Comparison of ENCODE assay signal across 24 cellular contexts in the genomic region with DNA sequence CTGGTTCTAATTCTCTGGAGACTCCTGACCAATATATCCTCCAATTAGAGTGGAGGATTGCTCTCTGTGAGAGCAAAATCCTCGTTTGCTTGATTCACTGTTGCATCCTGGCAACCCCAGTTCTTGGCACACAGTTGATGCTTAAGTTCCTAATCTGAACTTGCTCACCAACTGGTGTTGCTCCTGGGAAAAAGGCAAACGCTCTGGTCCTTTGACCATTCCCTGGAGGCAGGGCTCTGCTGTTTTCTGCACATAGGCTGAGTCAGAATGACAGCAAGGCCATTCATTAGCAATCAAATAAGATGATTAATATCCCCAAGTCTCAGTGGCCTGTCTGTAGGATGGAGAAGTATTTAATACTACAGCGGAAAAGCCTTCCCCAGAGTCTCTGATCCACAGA.
A peak's percentile ranks its signal among the peaks of the same experiment; 100 is the strongest.
DNase-seq lines count a peak whose midpoint lies in the region; ATAC-seq and TF ChIP-seq lines count a peak whose summit lies in the region.
"Had no signal": no experiment of that assay in that cellular context is flagged by ENCODE, and none has a peak within 500 bp of the region (broad histone marks: within the 10 kb centered on the region; RNA-seq: fewer than 3 reads in every experiment).

No MANE protein-coding gene starts in this region.

- H3K36me3 ChIP-seq in BE2C, result no peaks in the 10 kb centered on the region
- H3K36me3 ChIP-seq: SJCRH30 had no signal

- DNase-seq in BE2C, result peak; percentile 30
- peak; percentile 32 for DNase-seq in NCI-H69 (lab: John Stamatoyannopoulos, UW)
- peak; percentile 26 for DNase-seq in epithelial cell of esophagus (ENCODE audit: low read depth)
- no peak for DNase-seq in osteocyte (ENCODE audit: extremely low spot score, unreplicated experiment)
- no peak for DNase-seq in A172 (ENCODE audit: low spot score)
- no peak for DNase-seq in activated CD4-positive, CD25-positive, alpha-beta regulatory T cell (lab: John Stamatoyannopoulos, UW)
- DNase-seq: activated CD4-positive, alpha-beta T cell treated with anti-CD3 and anti-CD28 coated beads for 1 hour; activated CD8-positive, alpha-beta T cell treated with anti-CD3 and anti-CD28 coated beads for 36 hours; CD4-positive, alpha-beta T cell; H9; IMR-90; kidney glomerular epithelial cell; NCI-H1105; NCI-H1930; NCI-H774; right cardiac atrium; SJCRH30; stimulated activated CD4-positive, alpha-beta T cell treated with anti-CD3 and anti-CD28 coated beads, Interleukin-2, amount 100 ng/mL, for 48 hours had no signal

- no peaks in the 10 kb centered on the region for H3K27me3 Mint-ChIP-seq in osteocyte (ENCODE audit: unreplicated experiment)

- no peak for TF ChIP-seq CTCF in BE2C (IDR thresholded peaks at IDR 0.05; ENCODE audit: low read depth, low read length)
- no peak for TF ChIP-seq CTCF in epithelial cell of esophagus (IDR thresholded peaks at IDR 0.05; ENCODE audit: insufficient read depth, low read depth, low read length, missing control alignments)
- TF ChIP-seq CTCF in osteocyte (IDR thresholded peaks at IDR 0.05), result no peak

- H3K36me3 Mint-ChIP-seq in osteocyte (ENCODE audit: unreplicated experiment), result peaks cover 4% of the 10 kb centered on the region
- H3K36me3 Mint-ChIP-seq: activated naive CD8-positive, alpha-beta T cell had no signal

- no peaks in the 10 kb centered on the region for H3K9me3 Mint-ChIP-seq in osteocyte (ENCODE audit: unreplicated experiment)
- H3K9me3 Mint-ChIP-seq: activated CD8-positive, alpha-beta T cell treated with anti-CD3 and anti-CD28 coated beads for 36 hours; CD4-positive, alpha-beta T cell; central memory CD8-positive, alpha-beta T cell; H9; nephron had no signal

- H3K27me3 ChIP-seq in BE2C, result no peaks in the 10 kb centered on the region
- H3K27me3 ChIP-seq: heart left ventricle, SJCRH30 had no signal

- H3K4me1 Mint-ChIP-seq in osteocyte (ENCODE audit: unreplicated experiment), result peaks cover 45% of the 10 kb centered on the region
- H3K4me1 Mint-ChIP-seq: central memory CD8-positive, alpha-beta T cell had no signal

- no peak for ATAC-seq in GM21619 (IDR thresholded peaks at IDR 0.05; ENCODE audit: unreplicated experiment)
- no peak for ATAC-seq in HG02610 (IDR thresholded peaks at IDR 0.05; ENCODE audit: unreplicated experiment)
- ATAC-seq: activated CD8-positive, alpha-beta T cell treated with anti-CD3 and anti-CD28 coated beads for 36 hours; right cardiac atrium had no signal

- H3K9me3 ChIP-seq in BE2C, result no peaks in the 10 kb centered on the region
- H3K9me3 ChIP-seq: heart left ventricle, SJCRH30 had no signal

- no peak overlapping the region for H3K4me3 Mint-ChIP-seq in osteocyte (ENCODE audit: unreplicated experiment)
- H3K4me3 Mint-ChIP-seq: activated CD8-positive, alpha-beta T cell treated with anti-CD3 and anti-CD28 coated beads for 36 hours; activated naive CD8-positive, alpha-beta T cell; CD4-positive, alpha-beta T cell; central memory CD8-positive, alpha-beta T cell; H9; nephron had no signal

- peaks cover 4% of the 10 kb centered on the region for H3K4me1 ChIP-seq in BE2C
- H3K4me1 ChIP-seq: SJCRH30 had no signal

- H3K4me3 ChIP-seq in BE2C (ENCODE audit: low read depth, low read length) (no peak overlapping the region), epithelial cell of esophagus (ENCODE audit: low read length) (no peak overlapping the region)
- H3K4me3 ChIP-seq: heart left ventricle, SJCRH30 had no signal

- peak overlapping the region; percentile 18 for H3K27ac Mint-ChIP-seq in osteocyte (ENCODE audit: unreplicated experiment)
- H3K27ac Mint-ChIP-seq: activated CD8-positive, alpha-beta T cell treated with anti-CD3 and anti-CD28 coated beads for 36 hours; activated naive CD8-positive, alpha-beta T cell; CD4-positive, alpha-beta T cell; nephron had no signal

Comparison
In these comparisons a context has a peak if more than half of its experiments do, and no peak if none do; other contexts are left out.
1. DNase-seq: peak in BE2C (single experiment), NCI-H69 (single experiment) and epithelial cell of esophagus (single experiment); none in osteocyte (single experiment), A172 (single experiment) and activated CD4-positive, CD25-positive, alpha-beta regulatory T cell (0 of 4).